ENCODE assay signal across 1 cellular context in the genomic region with DNA sequence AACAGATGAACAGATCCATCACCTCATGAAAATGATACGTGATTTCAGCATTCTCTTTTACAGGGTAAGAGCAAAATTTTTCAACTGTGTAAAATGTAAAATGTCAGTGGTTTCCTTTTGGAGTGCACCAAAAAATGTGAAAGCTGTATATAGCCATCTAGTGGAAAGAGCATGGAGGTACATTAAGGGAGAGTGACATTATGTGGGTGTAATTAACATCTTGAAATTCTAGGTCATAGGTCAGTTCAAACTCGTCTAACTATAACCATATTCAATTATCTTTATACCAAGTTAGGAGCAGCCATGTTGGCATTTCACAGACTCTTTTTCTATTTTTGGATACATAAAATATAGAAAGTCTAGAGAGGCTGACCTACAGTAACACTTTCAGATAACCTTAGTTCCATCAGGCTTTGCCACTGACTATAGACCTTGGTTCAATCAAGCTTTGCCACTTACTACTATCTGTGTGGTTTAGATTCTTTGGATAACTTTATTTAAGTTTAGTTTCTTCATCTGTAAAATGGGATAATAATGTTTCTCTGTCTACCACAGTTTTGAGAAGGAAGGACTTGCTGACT.
TF ChIP-seq lines count a peak whose summit lies in the region.

No MANE protein-coding gene starts in this region.

TF ChIP-seq in GM23338, 12 proteins besides CTCF, POLR2A, EP300 and RAD21 (continued from another document):
- TF ChIP-seq ZNF462 (CRISPR knock-in tag; IDR thresholded peaks at IDR 0.05) (no peak), STAT1 (IDR thresholded peaks at IDR 0.05; ENCODE audit: unreplicated experiment) (no peak), EZH2 (IDR thresholded peaks at IDR 0.05; ENCODE audit: low read depth, unreplicated experiment) (no peak), NANOG (IDR thresholded peaks at IDR 0.05; ENCODE audit: borderline replicate concordance) (no peak), POLR2AphosphoS5 (IDR thresholded peaks at IDR 0.05; ENCODE audit: low read depth) (no peak)
- TF ChIP-seq, protein P1, sequence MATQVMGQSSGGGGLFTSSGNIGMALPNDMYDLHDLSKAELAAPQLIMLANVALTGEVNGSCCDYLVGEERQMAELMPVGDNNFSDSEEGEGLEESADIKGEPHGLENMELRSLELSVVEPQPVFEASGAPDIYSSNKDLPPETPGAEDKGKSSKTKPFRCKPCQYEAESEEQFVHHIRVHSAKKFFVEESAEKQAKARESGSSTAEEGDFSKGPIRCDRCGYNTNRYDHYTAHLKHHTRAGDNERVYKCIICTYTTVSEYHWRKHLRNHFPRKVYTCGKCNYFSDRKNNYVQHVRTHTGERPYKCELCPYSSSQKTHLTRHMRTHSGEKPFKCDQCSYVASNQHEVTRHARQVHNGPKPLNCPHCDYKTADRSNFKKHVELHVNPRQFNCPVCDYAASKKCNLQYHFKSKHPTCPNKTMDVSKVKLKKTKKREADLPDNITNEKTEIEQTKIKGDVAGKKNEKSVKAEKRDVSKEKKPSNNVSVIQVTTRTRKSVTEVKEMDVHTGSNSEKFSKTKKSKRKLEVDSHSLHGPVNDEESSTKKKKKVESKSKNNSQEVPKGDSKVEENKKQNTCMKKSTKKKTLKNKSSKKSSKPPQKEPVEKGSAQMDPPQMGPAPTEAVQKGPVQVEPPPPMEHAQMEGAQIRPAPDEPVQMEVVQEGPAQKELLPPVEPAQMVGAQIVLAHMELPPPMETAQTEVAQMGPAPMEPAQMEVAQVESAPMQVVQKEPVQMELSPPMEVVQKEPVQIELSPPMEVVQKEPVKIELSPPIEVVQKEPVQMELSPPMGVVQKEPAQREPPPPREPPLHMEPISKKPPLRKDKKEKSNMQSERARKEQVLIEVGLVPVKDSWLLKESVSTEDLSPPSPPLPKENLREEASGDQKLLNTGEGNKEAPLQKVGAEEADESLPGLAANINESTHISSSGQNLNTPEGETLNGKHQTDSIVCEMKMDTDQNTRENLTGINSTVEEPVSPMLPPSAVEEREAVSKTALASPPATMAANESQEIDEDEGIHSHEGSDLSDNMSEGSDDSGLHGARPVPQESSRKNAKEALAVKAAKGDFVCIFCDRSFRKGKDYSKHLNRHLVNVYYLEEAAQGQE (IDR thresholded peaks at IDR 0.05; ENCODE audit: unreplicated experiment) = no peak
- TF ChIP-seq, protein P2, sequence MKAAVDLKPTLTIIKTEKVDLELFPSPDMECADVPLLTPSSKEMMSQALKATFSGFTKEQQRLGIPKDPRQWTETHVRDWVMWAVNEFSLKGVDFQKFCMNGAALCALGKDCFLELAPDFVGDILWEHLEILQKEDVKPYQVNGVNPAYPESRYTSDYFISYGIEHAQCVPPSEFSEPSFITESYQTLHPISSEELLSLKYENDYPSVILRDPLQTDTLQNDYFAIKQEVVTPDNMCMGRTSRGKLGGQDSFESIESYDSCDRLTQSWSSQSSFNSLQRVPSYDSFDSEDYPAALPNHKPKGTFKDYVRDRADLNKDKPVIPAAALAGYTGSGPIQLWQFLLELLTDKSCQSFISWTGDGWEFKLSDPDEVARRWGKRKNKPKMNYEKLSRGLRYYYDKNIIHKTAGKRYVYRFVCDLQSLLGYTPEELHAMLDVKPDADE (IDR thresholded peaks at IDR 0.05) = no peak
